Comparison of ENCODE assay signal across 1 cellular context in genomic region chr16:89971495-89972243, GRCh38.
TF ChIP-seq lines count a peak whose summit lies in the region.

No MANE protein-coding gene starts in this region.

TF ChIP-seq in HEK293, 187 proteins besides CTCF, POLR2A, EP300 and RAD21:
- TF ChIP-seq ZNF426 (tag by site-specific recombination; IDR thresholded peaks at IDR 0.05) (no peak), PRDM2 (tag by site-specific recombination; IDR thresholded peaks at IDR 0.05; ENCODE audit: borderline replicate concordance) (0 out of 2 replicates have a peak, but pooled peaks have one; percentile 40), ZNF302 (tag by site-specific recombination; IDR thresholded peaks at IDR 0.05; ENCODE audit: low read depth) (no peak), ZNF473 (tag by site-specific recombination; IDR thresholded peaks at IDR 0.05) (no peak), ZNF266 (tag by site-specific recombination; IDR thresholded peaks at IDR 0.05; ENCODE audit: low read depth) (no peak), ZNF404 (tag by site-specific recombination; IDR thresholded peaks at IDR 0.05) (no peak; the same call in 1 of the 2 replicates), ZNF26 (tag by site-specific recombination; IDR thresholded peaks at IDR 0.05) (no peak), ZNF274 (IDR thresholded peaks at IDR 0.05; ENCODE audit: low read length) (no peak), ZNF274 (tag by site-specific recombination; IDR thresholded peaks at IDR 0.05; ENCODE audit: borderline replicate concordance) (no peak), GLIS2 (tag by site-specific recombination; IDR thresholded peaks at IDR 0.05) (no peak), PBX3 (CRISPR knock-in tag; IDR thresholded peaks at IDR 0.05) (peak; percentile 28; the same call in 1 of the 2 replicates), ZNF571 (tag by site-specific recombination; IDR thresholded peaks at IDR 0.05) (no peak), ZNF341 (tag by site-specific recombination; IDR thresholded peaks at IDR 0.05; ENCODE audit: low read depth) (no peak)
- TF ChIP-seq, protein P1, sequence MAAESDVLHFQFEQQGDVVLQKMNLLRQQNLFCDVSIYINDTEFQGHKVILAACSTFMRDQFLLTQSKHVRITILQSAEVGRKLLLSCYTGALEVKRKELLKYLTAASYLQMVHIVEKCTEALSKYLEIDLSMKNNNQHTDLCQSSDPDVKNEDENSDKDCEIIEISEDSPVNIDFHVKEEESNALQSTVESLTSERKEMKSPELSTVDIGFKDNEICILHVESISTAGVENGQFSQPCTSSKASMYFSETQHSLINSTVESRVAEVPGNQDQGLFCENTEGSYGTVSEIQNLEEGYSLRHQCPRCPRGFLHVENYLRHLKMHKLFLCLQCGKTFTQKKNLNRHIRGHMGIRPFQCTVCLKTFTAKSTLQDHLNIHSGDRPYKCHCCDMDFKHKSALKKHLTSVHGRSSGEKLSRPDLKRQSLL (tag by site-specific recombination; IDR thresholded peaks at IDR 0.05) = peak; percentile 26; the same call in 1 of the 2 replicates
